ENCODE assay signal across 24 cellular contexts in the genomic region with DNA sequence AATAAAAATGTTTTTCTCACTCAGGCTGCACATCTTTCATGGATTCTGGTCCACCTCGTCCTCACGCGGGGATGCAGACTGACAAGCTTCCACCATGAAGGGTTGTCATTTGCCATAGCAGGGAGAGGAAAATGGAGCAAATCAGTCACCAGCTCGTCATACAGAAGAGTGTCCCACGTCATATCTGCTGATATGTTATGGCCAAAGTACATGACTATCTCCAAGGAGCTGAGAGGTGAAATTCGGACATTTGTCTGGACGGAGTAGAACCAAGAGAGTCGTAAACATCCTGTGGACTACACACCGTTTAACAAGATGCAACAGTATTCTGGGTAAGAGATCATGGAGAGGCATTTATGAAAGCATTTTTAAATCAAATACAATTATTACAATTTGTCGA.
"Had no signal": no experiment of that assay in that cellular context is flagged by ENCODE, and none has a peak within 500 bp of the region (broad histone marks: within the 10 kb centered on the region; RNA-seq: fewer than 3 reads in every experiment).

No MANE protein-coding gene starts in this region.

- H2AFZ ChIP-seq: hepatocyte had no signal

- H3K27me3 ChIP-seq: dorsolateral prefrontal cortex, esophagus muscularis mucosa, foreskin keratinocyte, gastroesophageal sphincter, heart left ventricle, hepatocyte, left lung had no signal

- DNase-seq: dermis blood vessel endothelial cell; dorsolateral prefrontal cortex; effector CD4-positive, alpha-beta T cell; effector memory CD4-positive, alpha-beta T cell; foreskin keratinocyte; heart left ventricle; hypothalamus; immature natural killer cell; islet precursor cell; kidney; kidney glomerular epithelial cell; left lung; left ventricle myocardium superior; lower lobe of right lung; mesendoderm; mucosa of descending colon; naive B cell had no signal

- H3K27ac ChIP-seq: dorsolateral prefrontal cortex, esophagus muscularis mucosa, foreskin keratinocyte, gastroesophageal sphincter, heart left ventricle, hepatocyte, left lung, lower lobe of right lung had no signal

- ATAC-seq: foreskin keratinocyte, gastroesophageal sphincter, left lung, left ventricle myocardium superior, lower lobe of right lung, mucosa of descending colon had no signal

- H3K4me2 ChIP-seq: hepatocyte had no signal

- FAIRE-seq: colon, endothelial cell of umbilical vein, frontal cortex, kidney had no signal

- H3K4me3 ChIP-seq: coronary artery, dorsolateral prefrontal cortex, esophagus muscularis mucosa, gastroesophageal sphincter, heart left ventricle, hepatocyte, left lung, lower lobe of right lung, mucosa of descending colon had no signal

- H3K79me2 ChIP-seq: hepatocyte had no signal

- H3K9me3 ChIP-seq: esophagus muscularis mucosa, gastroesophageal sphincter, lower lobe of right lung, mucosa of descending colon had no signal

- H3K4me1 ChIP-seq: esophagus muscularis mucosa, gastroesophageal sphincter, heart left ventricle, left lung, lower lobe of right lung had no signal

- H3K36me3 ChIP-seq: esophagus muscularis mucosa, gastroesophageal sphincter, heart left ventricle, left lung, lower lobe of right lung had no signal
